24 cellular contexts compared by ENCODE assay signal in the genomic region with DNA sequence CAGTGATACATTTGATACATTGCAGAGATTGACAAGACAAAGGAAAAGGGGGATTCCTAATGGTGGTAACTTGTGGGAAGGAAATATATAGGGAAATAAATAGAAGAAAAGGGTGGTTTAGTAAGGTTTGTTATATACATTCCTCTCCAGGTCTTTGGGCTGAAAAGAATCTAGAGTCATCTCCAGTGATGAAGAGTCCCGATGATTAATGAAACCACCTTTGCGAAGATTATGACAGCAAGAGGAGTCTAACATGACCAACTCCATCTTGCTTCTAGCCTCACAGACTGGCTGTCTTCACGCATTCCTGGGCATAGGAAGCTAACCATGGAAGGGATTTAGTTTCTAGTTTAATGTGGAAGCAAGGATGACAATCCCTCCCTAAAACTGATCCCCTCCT. TPM values are rescaled to one million over a fixed set of nuclear protein-coding genes. Genes with fewer than 3 reads are reported as not detected.
DNase-seq lines count a peak whose midpoint lies in the region; ATAC-seq and TF ChIP-seq lines count a peak whose summit lies in the region.
"Had no signal": no experiment of that assay in that cellular context is flagged by ENCODE, and none has a peak within 500 bp of the region (broad histone marks: within the 10 kb centered on the region; RNA-seq: fewer than 3 reads in every experiment).

No MANE protein-coding gene starts in this region.

- WGBS in smooth muscle cell (ENCODE audit: low lambda C conversion rate): 91% methylated on average over 3 of the region's 3 CpGs

- BruUV-seq in Calu3 (replicated peaks; lab: Mats Ljungman, UMichigan): no TSS peak

- ATAC-seq in HG02970 (IDR thresholded peaks at IDR 0.05; ENCODE audit: low FRiP score, unreplicated experiment): no peak
- ATAC-seq: A549, gastrocnemius medialis had no signal

- no peaks in the 10 kb centered on the region for H4K20me1 ChIP-seq in smooth muscle cell (ENCODE audit: low read depth)

- H3K79me2 ChIP-seq in smooth muscle cell (ENCODE audit: low read depth): no peaks in the 10 kb centered on the region

- no peaks in the 10 kb centered on the region for H3K9me3 ChIP-seq in smooth muscle cell (replicated peaks; ENCODE audit: low read depth)
- H3K9me3 ChIP-seq: A549, gastrocnemius medialis, mucosa of descending colon, SJCRH30 had no signal

- peak overlapping the region; percentile 81 for H3K27ac Mint-ChIP-seq in activated CD4-positive, alpha-beta memory T cell treated with anti-CD3 and anti-CD28 coated beads for 36 hours
- no peak overlapping the region for H3K27ac Mint-ChIP-seq in activated CD4-positive, alpha-beta memory T cell treated with anti-CD3 and anti-CD28 coated beads, Interleukin-2, amount 10 ng/mL, durations not matched to agents 7 days and 5 days
- H3K27ac Mint-ChIP-seq in Calu3 (ENCODE audit: unreplicated experiment): peak overlapping the region; percentile 65
- H3K27ac Mint-ChIP-seq in activated naive CD8-positive, alpha-beta T cell treated with anti-CD3 and anti-CD28 coated beads for 36 hours: peak overlapping the region; percentile 85
- H3K27ac Mint-ChIP-seq: activated CD4-positive, alpha-beta T cell treated with anti-CD3 and anti-CD28 coated beads, Interleukin-2, amount 10 ng/mL, durations not matched to agents 7 days and 5 days; CD4-positive, alpha-beta T cell; nephron progenitor cell; stimulated activated memory B cell treated with anti-CD40 and anti-IgM and Interleukin-4, amounts not matched to agents 10 μg/mL and 1 μg/mL and 100 μg/mL, for 72 hours had no signal

- TF ChIP-seq CTCF in Calu3 (IDR thresholded peaks at IDR 0.05; ENCODE audit: unreplicated experiment) (no peak), smooth muscle cell (IDR thresholded peaks at IDR 0.05; ENCODE audit: borderline replicate concordance, insufficient read depth, poor library complexity, severe bottlenecking) (no peak)

- no peaks in the 10 kb centered on the region for H3F3A ChIP-seq in smooth muscle cell (ENCODE audit: low read depth)

- H3K9ac ChIP-seq in smooth muscle cell (ENCODE audit: low read depth): no peak overlapping the region
- H3K9ac ChIP-seq: GM23248 had no signal

- H3K4me1 ChIP-seq in smooth muscle cell (ENCODE audit: low read depth): peaks cover 4% of the 10 kb centered on the region
- H3K4me1 ChIP-seq: A549, gastrocnemius medialis, SJCRH30 had no signal

- no peaks in the 10 kb centered on the region for H3K9me3 Mint-ChIP-seq in activated CD4-positive, alpha-beta memory T cell treated with anti-CD3 and anti-CD28 coated beads for 36 hours
- H3K9me3 Mint-ChIP-seq in activated CD4-positive, alpha-beta memory T cell treated with anti-CD3 and anti-CD28 coated beads, Interleukin-2, amount 10 ng/mL, durations not matched to agents 7 days and 5 days: peaks cover 2% of the 10 kb centered on the region
- H3K9me3 Mint-ChIP-seq in Calu3 (ENCODE audit: low read depth, unreplicated experiment): no peaks in the 10 kb centered on the region
- peaks cover 31% of the 10 kb centered on the region for H3K9me3 Mint-ChIP-seq in activated naive CD8-positive, alpha-beta T cell treated with anti-CD3 and anti-CD28 coated beads for 36 hours
- H3K9me3 Mint-ChIP-seq: CD4-positive, alpha-beta T cell; stimulated activated memory B cell treated with anti-CD40 and anti-IgM and Interleukin-4, amounts not matched to agents 10 μg/mL and 1 μg/mL and 100 μg/mL, for 72 hours had no signal

- intact Hi-C loops in activated CD4-positive, alpha-beta memory T cell treated with anti-CD3 and anti-CD28 coated beads for 36 hours (cut with micrococcal nuclease): no loop called here
- intact Hi-C loops in Calu3 (cut with micrococcal nuclease; ENCODE audit: unreplicated experiment): no loop called here

- POLR2A ChIA-PET in activated CD4-positive, alpha-beta memory T cell treated with anti-CD3 and anti-CD28 coated beads for 36 hours (lab: Charles Lee): no interaction called here
- POLR2A ChIA-PET in activated CD4-positive, alpha-beta memory T cell treated with anti-CD3 and anti-CD28 coated beads, Interleukin-2, amount 10 ng/mL, durations not matched to agents 7 days and 5 days (lab: Charles Lee): no interaction called here

- H3K27ac ChIP-seq in smooth muscle cell (ENCODE audit: low read depth): peak overlapping the region; percentile 47
- H3K27ac ChIP-seq: A549, gastrocnemius medialis, SJCRH30 had no signal

- no peak overlapping the region for H3K4me3 Mint-ChIP-seq in activated CD4-positive, alpha-beta memory T cell treated with anti-CD3 and anti-CD28 coated beads for 36 hours
- H3K4me3 Mint-ChIP-seq in activated CD4-positive, alpha-beta memory T cell treated with anti-CD3 and anti-CD28 coated beads, Interleukin-2, amount 10 ng/mL, durations not matched to agents 7 days and 5 days: no peak overlapping the region
- no peak overlapping the region for H3K4me3 Mint-ChIP-seq in Calu3 (ENCODE audit: low read depth, unreplicated experiment)
- H3K4me3 Mint-ChIP-seq in activated naive CD8-positive, alpha-beta T cell treated with anti-CD3 and anti-CD28 coated beads for 36 hours: no peak overlapping the region
- H3K4me3 Mint-ChIP-seq: activated CD4-positive, alpha-beta T cell treated with anti-CD3 and anti-CD28 coated beads, Interleukin-2, amount 10 ng/mL, durations not matched to agents 7 days and 5 days; CD4-positive, alpha-beta T cell; nephron progenitor cell; stimulated activated memory B cell treated with anti-CD40 and anti-IgM and Interleukin-4, amounts not matched to agents 10 μg/mL and 1 μg/mL and 100 μg/mL, for 72 hours had no signal

- peak overlapping the region; percentile 42 for H3K4me2 ChIP-seq in smooth muscle cell
- H3K4me2 ChIP-seq: A549 had no signal

- CTCF ChIA-PET in activated CD4-positive, alpha-beta memory T cell treated with anti-CD3 and anti-CD28 coated beads for 36 hours (lab: Charles Lee): no interaction called here
- CTCF ChIA-PET in activated CD4-positive, alpha-beta memory T cell treated with anti-CD3 and anti-CD28 coated beads, Interleukin-2, amount 10 ng/mL, durations not matched to agents 7 days and 5 days (lab: Charles Lee): no interaction called here
- CTCF ChIA-PET in Calu3 (lab: Charles Lee): no interaction called here

- no peak overlapping the region for H3K4me3 ChIP-seq in smooth muscle cell
- H3K4me3 ChIP-seq: A549, gastrocnemius medialis, GM23248, mucosa of descending colon, SJCRH30 had no signal

- no peaks in the 10 kb centered on the region for H3K27me3 Mint-ChIP-seq in activated CD4-positive, alpha-beta memory T cell treated with anti-CD3 and anti-CD28 coated beads for 36 hours
- no peaks in the 10 kb centered on the region for H3K27me3 Mint-ChIP-seq in activated CD4-positive, alpha-beta memory T cell treated with anti-CD3 and anti-CD28 coated beads, Interleukin-2, amount 10 ng/mL, durations not matched to agents 7 days and 5 days
- H3K27me3 Mint-ChIP-seq in Calu3 (ENCODE audit: unreplicated experiment): no peaks in the 10 kb centered on the region
- peaks cover 7% of the 10 kb centered on the region for H3K27me3 Mint-ChIP-seq in activated naive CD8-positive, alpha-beta T cell treated with anti-CD3 and anti-CD28 coated beads for 36 hours
- H3K27me3 Mint-ChIP-seq: activated CD4-positive, alpha-beta T cell treated with anti-CD3 and anti-CD28 coated beads, Interleukin-2, amount 10 ng/mL, durations not matched to agents 7 days and 5 days; CD4-positive, alpha-beta T cell; stimulated activated memory B cell treated with anti-CD40 and anti-IgM and Interleukin-4, amounts not matched to agents 10 μg/mL and 1 μg/mL and 100 μg/mL, for 72 hours had no signal

- peaks cover 46% of the 10 kb centered on the region for H3K4me1 Mint-ChIP-seq in activated CD4-positive, alpha-beta memory T cell treated with anti-CD3 and anti-CD28 coated beads for 36 hours (ENCODE audit: low read depth)
- H3K4me1 Mint-ChIP-seq in activated CD4-positive, alpha-beta memory T cell treated with anti-CD3 and anti-CD28 coated beads, Interleukin-2, amount 10 ng/mL, durations not matched to agents 7 days and 5 days: peaks cover 7% of the 10 kb centered on the region
- peaks cover 41% of the 10 kb centered on the region for H3K4me1 Mint-ChIP-seq in Calu3 (ENCODE audit: low read depth, unreplicated experiment)
- H3K4me1 Mint-ChIP-seq in activated naive CD8-positive, alpha-beta T cell treated with anti-CD3 and anti-CD28 coated beads for 36 hours: peaks cover 46% of the 10 kb centered on the region

- H3K27me3 ChIP-seq in smooth muscle cell (ENCODE audit: low read depth): no peaks in the 10 kb centered on the region
- H3K27me3 ChIP-seq: gastrocnemius medialis, SJCRH30 had no signal

- H3K36me3 ChIP-seq in smooth muscle cell (ENCODE audit: low read depth): no peaks in the 10 kb centered on the region
- H3K36me3 ChIP-seq: gastrocnemius medialis, SJCRH30 had no signal

- no peak for DNase-seq in activated CD4-positive, alpha-beta memory T cell treated with anti-CD3 and anti-CD28 coated beads for 36 hours
- DNase-seq in activated CD4-positive, alpha-beta memory T cell treated with anti-CD3 and anti-CD28 coated beads, Interleukin-2, amount 10 ng/mL, durations not matched to agents 7 days and 5 days: no peak
- DNase-seq in Calu3: no peak
- DNase-seq in activated naive CD8-positive, alpha-beta T cell treated with anti-CD3 and anti-CD28 coated beads for 36 hours: no peak
- no peak for DNase-seq in smooth muscle cell (lab: John Stamatoyannopoulos, UW; ENCODE audit: unreplicated experiment)
- DNase-seq in RKO (ENCODE audit: low spot score): no peak
- DNase-seq in foreskin melanocyte: no peak
- DNase-seq: activated CD4-positive, alpha-beta T cell treated with anti-CD3 and anti-CD28 coated beads, Interleukin-2, amount 10 ng/mL, durations not matched to agents 7 days and 5 days; activated gamma-delta T cell treated with Interleukin-2 at 50 U/mL for 16 hours; CD4-positive, alpha-beta T cell; gastrocnemius medialis; GM23248; mucosa of descending colon; NCI-H1694; NCI-H774; nephron progenitor cell; RPMI8226; SJCRH30; T-helper 9 cell had no signal

- no peak overlapping the region for H2AFZ ChIP-seq in smooth muscle cell (ENCODE audit: low read depth)
- H2AFZ ChIP-seq: GM23248 had no signal

- no peaks in the 10 kb centered on the region for H3K36me3 Mint-ChIP-seq in activated CD4-positive, alpha-beta memory T cell treated with anti-CD3 and anti-CD28 coated beads for 36 hours
- peaks cover 5% of the 10 kb centered on the region for H3K36me3 Mint-ChIP-seq in activated CD4-positive, alpha-beta memory T cell treated with anti-CD3 and anti-CD28 coated beads, Interleukin-2, amount 10 ng/mL, durations not matched to agents 7 days and 5 days (ENCODE audit: low read depth)
- H3K36me3 Mint-ChIP-seq in Calu3 (ENCODE audit: insufficient read depth, unreplicated experiment): peaks cover 7% of the 10 kb centered on the region
- peaks cover 45% of the 10 kb centered on the region for H3K36me3 Mint-ChIP-seq in activated naive CD8-positive, alpha-beta T cell treated with anti-CD3 and anti-CD28 coated beads for 36 hours
- H3K36me3 Mint-ChIP-seq: stimulated activated memory B cell treated with anti-CD40 and anti-IgM and Interleukin-4, amounts not matched to agents 10 μg/mL and 1 μg/mL and 100 μg/mL, for 72 hours had no signal

RNA-seq across cellular contexts. Expression of a gene that starts 31.0 kb away (rescaled TPM):
- total RNA-seq in activated CD4-positive, alpha-beta memory T cell treated with anti-CD3 and anti-CD28 coated beads for 36 hours: 10 to 100 TPM; 14.7 to 19.8 TPM
- 1 to 10 TPM; 1.1 to 1.4 TPM for total RNA-seq in activated CD4-positive, alpha-beta memory T cell treated with anti-CD3 and anti-CD28 coated beads, Interleukin-2, amount 10 ng/mL, durations not matched to agents 7 days and 5 days
- 11.9 and 36.1 TPM in 2 replicates for total RNA-seq in Calu3 (2022)
- 1 to 10 TPM; 5.8 to 8.0 TPM for total RNA-seq in activated naive CD8-positive, alpha-beta T cell treated with anti-CD3 and anti-CD28 coated beads for 36 hours
- 0.22 and 6.2 TPM in 2 replicates for total RNA-seq in smooth muscle cell
- 0.57 and 1.2 TPM in 2 replicates for polyA plus RNA-seq in smooth muscle cell
- total RNA-seq: endothelial cell of umbilical vein, HT1080 had no signal
- polyA plus RNA-seq: endothelial cell of umbilical vein had no signal
